Comparison of ENCODE assay signal across 30 cellular contexts in genomic region chr14:70730393-70730792, GRCh38.
"Had no signal": no experiment of that assay in that cellular context is flagged by ENCODE, and none has a peak within 500 bp of the region (broad histone marks: within the 10 kb centered on the region; RNA-seq: fewer than 3 reads in every experiment).

No MANE protein-coding gene starts in this region.

- H3K36me3 Mint-ChIP-seq: natural killer cell had no signal

- H3K4me1 Mint-ChIP-seq: natural killer cell; neural progenitor cell; stimulated activated naive CD8-positive, alpha-beta T cell treated with anti-CD3 and anti-CD28 coated beads, Interleukin-15, amount 100 ng/mL, for 72 hours had no signal

- DNase-seq: naive thymus-derived CD4-positive, alpha-beta T cell; natural killer cell; occipital lobe; ovary; posterior cingulate gyrus; psoas muscle; sigmoid colon; small intestine; stimulated activated CD4-positive, alpha-beta T cell treated with anti-CD3 and anti-CD28 coated beads, Interleukin-15, amount 100 ng/mL, for 24 hours; stimulated activated CD4-positive, alpha-beta T cell treated with anti-CD3 and anti-CD28 coated beads, Interleukin-2, amount 100 ng/mL, for 24 hours; stimulated activated CD4-positive, alpha-beta T cell treated with anti-CD3 and anti-CD28 coated beads, Interleukin-2, amount 100 ng/mL, for 48 hours; stimulated activated CD4-positive, alpha-beta T cell treated with anti-CD3 and anti-CD28 coated beads, Interleukin-4, amount 100 ng/mL, for 24 hours; stimulated activated naive CD4-positive, alpha-beta T cell; stimulated activated naive CD8-positive, alpha-beta T cell treated with anti-CD3 and anti-CD28 coated beads, Interleukin-15, amount 100 ng/mL, for 72 hours; stimulated activated naive CD8-positive, alpha-beta T cell treated with anti-CD3 and anti-CD28 coated beads, Interleukin-15, Interleukin-2, amounts not matched to agents 100 U/mL and 50 U/mL, for 24 hours; substantia nigra; testis; tibial artery; transverse colon; upper lobe of right lung had no signal

- H3K9me3 Mint-ChIP-seq: naive thymus-derived CD4-positive, alpha-beta T cell; natural killer cell; nephron; neural progenitor cell; stimulated activated memory B cell treated with anti-CD40 and anti-IgM and Interleukin-4, amounts not matched to agents 10 μg/mL and 1 μg/mL and 100 μg/mL, for 72 hours; stimulated activated naive CD8-positive, alpha-beta T cell treated with anti-CD3 and anti-CD28 coated beads, Interleukin-15, amount 100 ng/mL, for 72 hours; type B pancreatic cell had no signal

- FAIRE-seq: small intestine had no signal

- H3K27ac Mint-ChIP-seq: naive thymus-derived CD4-positive, alpha-beta T cell; natural killer cell; nephron; neural progenitor cell; progenitor cell of endocrine pancreas; stimulated activated memory B cell treated with anti-CD40 and anti-IgM and Interleukin-4, amounts not matched to agents 10 μg/mL and 1 μg/mL and 100 μg/mL, for 72 hours; stimulated activated naive CD8-positive, alpha-beta T cell treated with anti-CD3 and anti-CD28 coated beads, Interleukin-15, amount 100 ng/mL, for 72 hours had no signal

- H3K4me3 Mint-ChIP-seq: naive thymus-derived CD4-positive, alpha-beta T cell; natural killer cell; nephron; neural progenitor cell; stimulated activated memory B cell treated with anti-CD40 and anti-IgM and Interleukin-4, amounts not matched to agents 10 μg/mL and 1 μg/mL and 100 μg/mL, for 72 hours; stimulated activated naive CD8-positive, alpha-beta T cell treated with anti-CD3 and anti-CD28 coated beads, Interleukin-15, amount 100 ng/mL, for 72 hours; type B pancreatic cell had no signal

- ATAC-seq: naive thymus-derived CD4-positive, alpha-beta T cell; natural killer cell; psoas muscle; right cardiac atrium; right lobe of liver; stimulated activated memory B cell treated with anti-CD40 and anti-IgM and Interleukin-4, amounts not matched to agents 10 μg/mL and 1 μg/mL and 100 μg/mL, for 72 hours; stimulated activated naive CD8-positive, alpha-beta T cell treated with anti-CD3 and anti-CD28 coated beads, Interleukin-15, amount 100 ng/mL, for 72 hours; stimulated activated naive CD8-positive, alpha-beta T cell treated with anti-CD3 and anti-CD28 coated beads, Interleukin-15, Interleukin-2, amounts not matched to agents 100 U/mL and 50 U/mL, for 24 hours; upper lobe of right lung had no signal

- H3K27ac ChIP-seq: neural progenitor cell, ovary, parathyroid adenoma, psoas muscle, sigmoid colon, suprapubic skin, testis, tibial artery, transverse colon, upper lobe of right lung, vagina had no signal
